ENCODE assay signal across 32 cellular contexts in genomic region chr4:159944477-159944876, GRCh38.
"Had no signal": no experiment of that assay in that cellular context is flagged by ENCODE, and none has a peak within 500 bp of the region (broad histone marks: within the 10 kb centered on the region; RNA-seq: fewer than 3 reads in every experiment).

No MANE protein-coding gene starts in this region.

- H3K36me3 Mint-ChIP-seq: activated naive CD4-positive, alpha-beta T cell treated with anti-CD3 and anti-CD28 coated beads, Interleukin-2, amount 50 U/mL, for 24 hours; activated naive CD8-positive, alpha-beta T cell treated with anti-CD3 and anti-CD28 coated beads for 36 hours; brain had no signal

- H3K4me3 ChIP-seq: adrenal gland, ascending aorta, breast epithelium, cardiac muscle cell, colonic mucosa, esophagus squamous epithelium, gastroesophageal sphincter, heart right ventricle, hepatocyte had no signal

- DNase-seq: activated CD4-positive, alpha-beta memory T cell treated with anti-CD3 and anti-CD28 coated beads, Interleukin-2, amount 10 ng/mL, durations not matched to agents 7 days and 5 days; activated CD4-positive, alpha-beta T cell treated with anti-CD3 and anti-CD28 coated beads for 1 hour; activated CD4-positive, alpha-beta T cell treated with anti-CD3 and anti-CD28 coated beads for 4 hours; activated CD4-positive, alpha-beta T cell treated with anti-CD3 and anti-CD28 coated beads, Interleukin-2, amount 10 ng/mL, durations not matched to agents 7 days and 5 days; activated CD4-positive, alpha-beta T cell treated with anti-CD3 and anti-CD28 coated beads, Interleukin-2, amount 50 U/mL, for 4 hours; activated effector memory CD4-positive, alpha-beta T cell treated with Interleukin-2 at 50 U/mL for 16 hours; activated gamma-delta T cell treated with Interleukin-2 at 50 U/mL for 16 hours; activated naive CD4-positive, alpha-beta T cell treated with anti-CD3 and anti-CD28 coated beads for 36 hours; activated naive CD8-positive, alpha-beta T cell treated with anti-CD3 and anti-CD28 coated beads for 36 hours; activated naive CD8-positive, alpha-beta T cell treated with anti-CD3 and anti-CD28 coated beads, Interleukin-2, amount 50 U/mL, for 24 hours; activated T-cell treated with anti-CD3 and anti-CD28 coated beads, Interleukin-2, amount 50 U/mL, for 4 hours; adrenal gland; amygdala; central memory CD4-positive, alpha-beta T cell; cerebellar nuclear complex; colonic mucosa; effector CD8-positive, alpha-beta T cell; esophagus squamous epithelium; foreskin melanocyte; heart right ventricle; T-helper 2 cell had no signal

- H3K27me3 ChIP-seq: adrenal gland, ascending aorta, breast epithelium, cardiac muscle cell, colonic mucosa, esophagus squamous epithelium, gastroesophageal sphincter, heart right ventricle, hepatocyte had no signal

- H3K4me1 ChIP-seq: adrenal gland, ascending aorta, breast epithelium, colonic mucosa, esophagus squamous epithelium, gastroesophageal sphincter, heart right ventricle had no signal

- H3K9me3 Mint-ChIP-seq: activated CD4-positive, alpha-beta memory T cell treated with anti-CD3 and anti-CD28 coated beads, Interleukin-2, amount 10 ng/mL, durations not matched to agents 7 days and 5 days; activated CD4-positive, alpha-beta T cell treated with anti-CD3 and anti-CD28 coated beads, Interleukin-2, amount 10 ng/mL, durations not matched to agents 7 days and 5 days; activated naive CD4-positive, alpha-beta T cell treated with anti-CD3 and anti-CD28 coated beads for 36 hours; activated naive CD4-positive, alpha-beta T cell treated with anti-CD3 and anti-CD28 coated beads, Interleukin-2, amount 50 U/mL, for 24 hours; activated naive CD8-positive, alpha-beta T cell treated with anti-CD3 and anti-CD28 coated beads for 36 hours; activated naive CD8-positive, alpha-beta T cell treated with anti-CD3 and anti-CD28 coated beads, Interleukin-2, amount 50 U/mL, for 24 hours; activated T-cell treated with anti-CD3 and anti-CD28 coated beads, Interleukin-2, amount 50 U/mL, for 4 hours; activated T-helper 17 cell treated with anti-CD3 and anti-CD28 coated beads, Interleukin-2, amount 50 U/mL, for 72 hours had no signal

- H3K27ac ChIP-seq: adrenal gland, ascending aorta, breast epithelium, cardiac muscle cell, colonic mucosa, epithelial cell of prostate, esophagus squamous epithelium, gastroesophageal sphincter, heart right ventricle, hepatocyte had no signal

- H3K4me1 Mint-ChIP-seq: activated CD4-positive, alpha-beta memory T cell treated with anti-CD3 and anti-CD28 coated beads, Interleukin-2, amount 10 ng/mL, durations not matched to agents 7 days and 5 days; activated CD4-positive, alpha-beta T cell treated with anti-CD3 and anti-CD28 coated beads, Interleukin-2, amount 10 ng/mL, durations not matched to agents 7 days and 5 days; activated naive CD4-positive, alpha-beta T cell treated with anti-CD3 and anti-CD28 coated beads, Interleukin-2, amount 50 U/mL, for 24 hours; activated naive CD8-positive, alpha-beta T cell treated with anti-CD3 and anti-CD28 coated beads for 36 hours; activated naive CD8-positive, alpha-beta T cell treated with anti-CD3 and anti-CD28 coated beads, Interleukin-2, amount 50 U/mL, for 24 hours; activated T-helper 17 cell treated with anti-CD3 and anti-CD28 coated beads, Interleukin-2, amount 50 U/mL, for 72 hours had no signal

- H3K9me3 ChIP-seq: adrenal gland, ascending aorta, breast epithelium, colonic mucosa, esophagus squamous epithelium, gastroesophageal sphincter, heart right ventricle had no signal

- H3K27me3 Mint-ChIP-seq: activated CD4-positive, alpha-beta memory T cell treated with anti-CD3 and anti-CD28 coated beads, Interleukin-2, amount 10 ng/mL, durations not matched to agents 7 days and 5 days; activated CD4-positive, alpha-beta T cell treated with anti-CD3 and anti-CD28 coated beads, Interleukin-2, amount 10 ng/mL, durations not matched to agents 7 days and 5 days; activated naive CD4-positive, alpha-beta T cell treated with anti-CD3 and anti-CD28 coated beads, Interleukin-2, amount 50 U/mL, for 24 hours; activated naive CD8-positive, alpha-beta T cell treated with anti-CD3 and anti-CD28 coated beads for 36 hours; activated naive CD8-positive, alpha-beta T cell treated with anti-CD3 and anti-CD28 coated beads, Interleukin-2, amount 50 U/mL, for 24 hours; activated T-helper 17 cell treated with anti-CD3 and anti-CD28 coated beads, Interleukin-2, amount 50 U/mL, for 72 hours; brain had no signal

- ATAC-seq: activated naive CD8-positive, alpha-beta T cell treated with anti-CD3 and anti-CD28 coated beads, Interleukin-2, amount 50 U/mL, for 24 hours; activated T-cell treated with anti-CD3 and anti-CD28 coated beads, Interleukin-2, amount 50 U/mL, for 4 hours; activated T-helper 17 cell treated with anti-CD3 and anti-CD28 coated beads, Interleukin-2, amount 50 U/mL, for 72 hours; heart right ventricle had no signal

- H3K36me3 ChIP-seq: adrenal gland, ascending aorta, breast epithelium, cardiac muscle cell, colonic mucosa, esophagus squamous epithelium, gastroesophageal sphincter, heart right ventricle had no signal

- FAIRE-seq: endometrium, endothelial cell of umbilical vein had no signal

- H3K27ac Mint-ChIP-seq: activated CD4-positive, alpha-beta memory T cell treated with anti-CD3 and anti-CD28 coated beads, Interleukin-2, amount 10 ng/mL, durations not matched to agents 7 days and 5 days; activated CD4-positive, alpha-beta T cell treated with anti-CD3 and anti-CD28 coated beads, Interleukin-2, amount 10 ng/mL, durations not matched to agents 7 days and 5 days; activated naive CD4-positive, alpha-beta T cell treated with anti-CD3 and anti-CD28 coated beads for 36 hours; activated naive CD4-positive, alpha-beta T cell treated with anti-CD3 and anti-CD28 coated beads, Interleukin-2, amount 50 U/mL, for 24 hours; activated naive CD8-positive, alpha-beta T cell treated with anti-CD3 and anti-CD28 coated beads for 36 hours; activated naive CD8-positive, alpha-beta T cell treated with anti-CD3 and anti-CD28 coated beads, Interleukin-2, amount 50 U/mL, for 24 hours; activated T-helper 17 cell treated with anti-CD3 and anti-CD28 coated beads, Interleukin-2, amount 50 U/mL, for 72 hours; brain had no signal

- H3K4me3 Mint-ChIP-seq: activated CD4-positive, alpha-beta memory T cell treated with anti-CD3 and anti-CD28 coated beads, Interleukin-2, amount 10 ng/mL, durations not matched to agents 7 days and 5 days; activated CD4-positive, alpha-beta T cell treated with anti-CD3 and anti-CD28 coated beads, Interleukin-2, amount 10 ng/mL, durations not matched to agents 7 days and 5 days; activated naive CD4-positive, alpha-beta T cell treated with anti-CD3 and anti-CD28 coated beads for 36 hours; activated naive CD4-positive, alpha-beta T cell treated with anti-CD3 and anti-CD28 coated beads, Interleukin-2, amount 50 U/mL, for 24 hours; activated naive CD8-positive, alpha-beta T cell treated with anti-CD3 and anti-CD28 coated beads for 36 hours; activated naive CD8-positive, alpha-beta T cell treated with anti-CD3 and anti-CD28 coated beads, Interleukin-2, amount 50 U/mL, for 24 hours; activated T-cell treated with anti-CD3 and anti-CD28 coated beads, Interleukin-2, amount 50 U/mL, for 4 hours; activated T-helper 17 cell treated with anti-CD3 and anti-CD28 coated beads, Interleukin-2, amount 50 U/mL, for 72 hours; brain had no signal
